12 cellular contexts compared by ENCODE assay signal in the genomic region with DNA sequence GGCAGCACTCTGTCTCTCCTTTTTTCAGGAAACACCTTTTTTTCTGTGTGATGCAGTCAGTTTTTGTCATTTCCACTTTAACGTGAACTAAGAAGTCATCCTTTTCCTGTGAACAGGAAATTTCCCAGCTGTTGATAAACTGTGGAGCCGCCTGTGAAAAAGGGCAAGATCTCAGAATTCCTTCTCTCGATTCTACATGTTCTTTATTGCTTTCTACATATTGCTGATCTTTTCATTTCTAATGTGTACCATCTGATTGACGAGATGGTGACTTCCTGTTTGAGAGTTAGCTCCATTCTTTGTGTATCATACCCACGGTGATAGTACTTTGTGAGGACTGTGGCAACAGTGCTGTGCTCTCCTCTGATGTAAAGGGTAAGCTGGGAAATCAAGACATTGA. TPM values are rescaled to one million over a fixed set of nuclear protein-coding genes. Genes with fewer than 3 reads are reported as not detected.
DNase-seq lines count a peak whose midpoint lies in the region; ATAC-seq, FAIRE-seq and TF ChIP-seq lines count a peak whose summit lies in the region.
"Had no signal": no experiment of that assay in that cellular context is flagged by ENCODE, and none has a peak within 500 bp of the region (broad histone marks: within the 10 kb centered on the region; RNA-seq: fewer than 3 reads in every experiment).

No MANE protein-coding gene starts in this region.

- H3K23me2 ChIP-seq in H1 (ENCODE audit: low read depth, low read length), result no peaks in the 10 kb centered on the region

- peak; percentile 7 for FAIRE-seq in H1 (lab: Jason Lieb, UNC)

- H3K14ac ChIP-seq in H1 (ENCODE audit: insufficient read length), result no peak overlapping the region

- peak; percentile 73 to 74 for ATAC-seq in activated T-cell treated with anti-CD3 and anti-CD28 coated beads, Interleukin-2, amount 50 U/mL, for 72 hours (replicated peaks in 1 of 2)

- H4K91ac ChIP-seq in H1 (replicated peaks; ENCODE audit: insufficient read length, low read length), result no peak overlapping the region

- intact Hi-C loops in thyroid gland (cut with DNase I), result no loop called here

- CTCF ChIA-PET in H1 (lab: Charles Lee; ENCODE audit: partially characterized antibody), result interaction anchor here (0.7 to 4.3 kb wide), 10 partner anchors 11 to 168 kb away, joined by 3 to 22 read pairs (median 3); a partner anchor contains a TSS

- H3K9me3 ChIP-seq in H1 (ENCODE audit: insufficient read depth in 2 of 2, low read depth in 1 of 2, low read length in 1 of 2) (no peaks in the 10 kb centered on the region), thyroid gland (no peaks in the 10 kb centered on the region)

- H3K27me3 ChIP-seq in H1 (replicated peaks in 1 of 4; ENCODE audit: control insufficient read depth in 3 of 4, extremely low read depth in 1 of 4, insufficient read depth in 3 of 4, low read length in 3 of 4) (no peaks in the 10 kb centered on the region), thyroid gland (no peaks in the 10 kb centered on the region)

- POLR2A ChIA-PET in H1 (lab: Charles Lee; ENCODE audit: partially characterized antibody), result interaction anchor here (0.7 kb wide), 1 partner anchor 124 kb away, joined by 3 read pairs; no protein-coding TSS in a partner anchor

- H4K8ac ChIP-seq in H1 (ENCODE audit: extremely low read depth, insufficient read depth, low read length), result no peak overlapping the region

- no peak overlapping the region for H2BK5ac ChIP-seq in H1 (ENCODE audit: low read depth, low read length)

- H3K9me3 Mint-ChIP-seq in activated T-cell treated with anti-CD3 and anti-CD28 coated beads, Interleukin-2, amount 50 U/mL, for 72 hours, result no peaks in the 10 kb centered on the region

- no peak overlapping the region for H3K23ac ChIP-seq in H1 (ENCODE audit: insufficient read length)

- no peak overlapping the region for H2AK5ac ChIP-seq in H1 (ENCODE audit: low read depth, low read length)

- no peak overlapping the region for H2BK12ac ChIP-seq in H1 (ENCODE audit: low read depth, low read length)

- no peaks in the 10 kb centered on the region for H3K4me1 ChIP-seq in H1 (replicated peaks in 1 of 4; ENCODE audit: control insufficient read depth in 3 of 4, insufficient read depth in 4 of 4, low read length in 3 of 4)
- H3K4me1 ChIP-seq in thyroid gland, result peaks cover 25 to 41% of the 10 kb centered on the region in 2 donors

- WGBS in H1 (ENCODE audit: extremely low coverage in 1 of 2, insufficient coverage in 1 of 2, insufficient read length in 1 of 2, insufficient replicate concordance in 2 of 2, low coverage in 1 of 2, low lambda C conversion rate in 2 of 2, missing lambda C conversion rate in 1 of 2), 2 experiments, result 81% methylated on average over 5 of the region's 5 CpGs; no CpG with 5 or more reads in 1 of the 2 experiments
- 65 to 72% methylated on average over 5 of the region's 5 CpGs for WGBS in thyroid gland, 2 donors

- H2AFZ ChIP-seq in H1 (ENCODE audit: low read length), result no peak overlapping the region

- H3K56ac ChIP-seq in H1 (replicated peaks; ENCODE audit: insufficient read length, low read depth, low read length), result no peak overlapping the region

- TF ChIP-seq EP300 in H1 (IDR thresholded peaks at IDR 0.05; ENCODE audit: borderline replicate concordance in 1 of 2, low read depth in 2 of 2, low read length in 2 of 2), result no peak

- no peak overlapping the region for H2BK15ac ChIP-seq in H1 (ENCODE audit: low read length)

- no peak for TF ChIP-seq RAD21 in H1 (IDR thresholded peaks at IDR 0.05 in 1 of 2, conservative IDR thresholded peaks at IDR 0.05 in 1 of 2; ENCODE audit: low read depth in 2 of 2, low read length in 2 of 2)

- H3K27ac Mint-ChIP-seq in activated T-cell treated with anti-CD3 and anti-CD28 coated beads, Interleukin-2, amount 50 U/mL, for 72 hours, result peak overlapping the region; percentile 95

- peaks cover 3% of the 10 kb centered on the region; the same call in 1 of the 2 replicates for H3K79me1 ChIP-seq in H1 (ENCODE audit: low read depth, low read length)

- H2BK20ac ChIP-seq in H1 (ENCODE audit: low read length), result no peak overlapping the region

- no peak overlapping the region for H3K4ac ChIP-seq in H1 (replicated peaks; ENCODE audit: insufficient read length, low read depth, low read length)

- H3K4me3 Mint-ChIP-seq in activated T-cell treated with anti-CD3 and anti-CD28 coated beads, Interleukin-2, amount 50 U/mL, for 72 hours, result peak overlapping the region; percentile 76 to 85

- no peaks in the 10 kb centered on the region for H3K27me3 Mint-ChIP-seq in activated T-cell treated with anti-CD3 and anti-CD28 coated beads, Interleukin-2, amount 50 U/mL, for 72 hours (ENCODE audit: low read depth)

- peaks cover 87% of the 10 kb centered on the region for H3K4me1 Mint-ChIP-seq in activated T-cell treated with anti-CD3 and anti-CD28 coated beads, Interleukin-2, amount 50 U/mL, for 72 hours (ENCODE audit: low read depth)

- H4K5ac ChIP-seq in H1 (ENCODE audit: insufficient read length, low read depth, low read length), result no peak overlapping the region

- H3K4me2 ChIP-seq in H1 (ENCODE audit: insufficient read depth in 1 of 2, low read depth in 2 of 2, low read length in 2 of 2), result no peak overlapping the region

- no peak for TF ChIP-seq CTCF in H1 (IDR thresholded peaks at IDR 0.05; ENCODE audit: control extremely low read depth in 1 of 3, insufficient read depth in 1 of 3, low read depth in 1 of 3, low read length in 3 of 3)
- no peak for TF ChIP-seq CTCF in thyroid gland (IDR thresholded peaks at IDR 0.05)

- H3K79me2 ChIP-seq in H1 (ENCODE audit: control insufficient read depth in 1 of 2, insufficient read depth in 2 of 2, low read length in 2 of 2), result peaks cover 0 to 58% of the 10 kb centered on the region in 2 experiments; a peak in 3 of 4 replicates

- no peak overlapping the region for H2BK120ac ChIP-seq in H1 (replicated peaks; ENCODE audit: low read depth, low read length)

- H3K4me3 ChIP-seq in Jurkat, Clone E6-1 (ENCODE audit: low read length), result peak overlapping the region; percentile 24
- H3K4me3 ChIP-seq in H1 (ENCODE audit: extremely low read depth in 1 of 4, insufficient read depth in 2 of 4, low read depth in 3 of 4, low read length in 4 of 4) (no peak overlapping the region), thyroid gland (replicated peaks in 1 of 3) (no peak overlapping the region)

- TF ChIP-seq POLR2A in H1 (IDR thresholded peaks at IDR 0.05; ENCODE audit: control extremely low read depth in 1 of 2, low read depth in 2 of 2, low read length in 2 of 2) (no peak), thyroid gland (IDR thresholded peaks at IDR 0.05) (peak in 1 of 2 donors; percentile 10)

- no peaks in the 10 kb centered on the region for H4K20me1 ChIP-seq in H1 (replicated peaks in 1 of 2; ENCODE audit: control insufficient read depth in 1 of 2, insufficient read depth in 2 of 2, low read length in 2 of 2)

- no peak for DNase-seq in activated T-cell treated with anti-CD3 and anti-CD28 coated beads, Interleukin-2, amount 50 U/mL, for 72 hours
- no peak for DNase-seq in activated T-cell treated with anti-CD3 and anti-CD28 coated beads, Interleukin-2, amount 50 U/mL, for 48 hours
- no peak for DNase-seq in Jurkat, Clone E6-1 (ENCODE audit: low read depth, low spot score)
- DNase-seq in H1 (ENCODE audit: low read depth in 1 of 2, low spot score in 2 of 2), result no peak
- no peak for DNase-seq in thyroid gland
- DNase-seq in H4 (ENCODE audit: low spot score), result no peak
- no peak for DNase-seq in stimulated activated CD4-positive, alpha-beta T cell treated with anti-CD3 and anti-CD28 coated beads, Interleukin-4, amount 100 ng/mL, for 24 hours
- no peak for DNase-seq in ecto neural progenitor cell (ENCODE audit: low spot score)
- DNase-seq: AML-193, HCEC 1CT, NCI-H2107 had no signal

- H3K9ac ChIP-seq in H1 (replicated peaks in 1 of 4; ENCODE audit: extremely low read depth in 1 of 4, low read depth in 3 of 4, low read length in 3 of 4), result no peak overlapping the region

- no peaks in the 10 kb centered on the region for H3K36me3 Mint-ChIP-seq in activated T-cell treated with anti-CD3 and anti-CD28 coated beads, Interleukin-2, amount 50 U/mL, for 72 hours (ENCODE audit: insufficient read depth in 2 of 2)

- H3K27ac ChIP-seq in H1 (ENCODE audit: low read depth, low read length), result no peak overlapping the region
- H3K27ac ChIP-seq in thyroid gland, result peak overlapping the region in 2 of 3 donors; percentile 22 to 48
- H3K27ac ChIP-seq: HL-60 had no signal

- no peak overlapping the region for H3K18ac ChIP-seq in H1 (ENCODE audit: extremely low read depth, low read length)

- H3K36me3 ChIP-seq in H1 (ENCODE audit: control insufficient read depth in 2 of 4, insufficient read depth in 4 of 4, low read length in 3 of 4) (no peaks in the 10 kb centered on the region), thyroid gland (no peaks in the 10 kb centered on the region)

TF ChIP-seq in H1, 55 proteins besides CTCF, POLR2A, EP300 and RAD21:
- no peak for TF ChIP-seq NANOG (IDR thresholded peaks at IDR 0.05; ENCODE audit: insufficient read depth, low read depth, low read length, poor library complexity, severe bottlenecking)
- no peak for TF ChIP-seq JUND (IDR thresholded peaks at IDR 0.05; ENCODE audit: low read length)
- no peak for TF ChIP-seq CBX5 (IDR thresholded peaks at IDR 0.05; ENCODE audit: low read depth, low read length)
- TF ChIP-seq, protein P1, sequence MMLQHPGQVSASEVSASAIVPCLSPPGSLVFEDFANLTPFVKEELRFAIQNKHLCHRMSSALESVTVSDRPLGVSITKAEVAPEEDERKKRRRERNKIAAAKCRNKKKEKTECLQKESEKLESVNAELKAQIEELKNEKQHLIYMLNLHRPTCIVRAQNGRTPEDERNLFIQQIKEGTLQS (IDR thresholded peaks at IDR 0.05; ENCODE audit: insufficient read depth, low read depth, low read length), result no peak
- TF ChIP-seq RBBP5 (IDR thresholded peaks at IDR 0.05; ENCODE audit: borderline replicate concordance, low read depth, low read length), result no peak

RNA-seq across cellular contexts. Expression of a gene that starts 50.4 kb away (rescaled TPM):
- total RNA-seq in activated T-cell treated with anti-CD3 and anti-CD28 coated beads, Interleukin-2, amount 50 U/mL, for 72 hours, result 100 to 1,000 TPM in 1 of 2 donors, 10 to 100 TPM in 1; 97.9 to 122 TPM
- polyA plus RNA-seq in Jurkat, Clone E6-1 (2012; ENCODE audit: insufficient read depth, insufficient read length), result 109 TPM
- 78.9 and 85.6 TPM in 2 replicates for total RNA-seq in H1 (2021; fragmentation: NEBNext Ultra II Directional; extraction: Animal tissue kit (Norgen Biotek cat#: 25700))
- 27.7 and 44.7 TPM in 2 replicates for polyA plus RNA-seq in H1 (2011; rRNA removed)
- polyA plus RNA-seq in H1 (2011; cell fraction: cytosol; rRNA removed), result 65.9 TPM
- 51.3 TPM for polyA plus RNA-seq in H1 (2011; cell fraction: nucleus; rRNA removed)
- 59.0 to 96.4 TPM (median 79.4 TPM) in 4 replicates for polyA plus RNA-seq in H1 (2012, experiment 1 of 2)
- 6.1 TPM for polyA plus RNA-seq in H1 (2012, experiment 2 of 2)
- 58.1 TPM for polyA plus RNA-seq in H1 (2013, experiment 1 of 2)
- polyA plus RNA-seq in H1 (2013, experiment 2 of 2), result 51.8 TPM
- polyA minus RNA-seq in H1 (2011; rRNA and poly(A)+ RNA removed), result 122 and 195 TPM in 2 replicates
- 80.9 TPM for polyA minus RNA-seq in H1 (2011; cell fraction: cytosol; rRNA and poly(A)+ RNA removed)
- 181 TPM for polyA minus RNA-seq in H1 (2011; cell fraction: nucleus; rRNA and poly(A)+ RNA removed)
- 100 to 1,000 TPM; 257 to 644 (median 358) TPM for total RNA-seq in thyroid gland
- total RNA-seq in H4 (2014; rRNA removed; shearing (Covaris generic)), result 457 and 546 TPM in 2 replicates
